ENCODE assay signal across 24 cellular contexts in the genomic region with DNA sequence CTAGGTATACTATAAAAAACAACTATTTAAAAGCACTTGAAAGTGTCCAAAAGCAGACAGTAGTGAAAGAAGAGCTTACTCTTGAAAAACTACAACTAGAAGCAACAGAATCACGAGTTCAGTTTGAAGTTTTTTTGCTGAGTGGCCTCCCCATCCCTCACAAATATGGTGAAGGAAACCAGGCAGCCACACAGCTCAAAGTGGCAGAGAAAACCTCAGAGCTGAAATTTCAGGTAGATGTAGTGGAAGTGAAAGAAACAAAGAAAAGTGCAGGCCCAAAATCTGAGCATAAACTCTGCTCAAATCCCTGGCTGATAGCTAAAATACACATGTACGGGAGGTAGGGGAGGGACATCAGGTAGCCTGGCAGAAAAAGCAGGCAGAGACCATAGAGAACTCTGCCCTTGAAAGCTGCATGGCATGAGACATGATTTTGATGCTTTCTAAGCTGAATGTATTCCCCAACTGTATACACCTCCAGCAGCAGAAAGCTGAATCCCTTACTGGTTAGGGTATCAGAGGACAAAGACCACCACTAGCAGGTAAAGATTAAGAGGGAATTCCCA. TPM values are rescaled to one million over a fixed set of nuclear protein-coding genes. Genes with fewer than 3 reads are reported as not detected.
A peak's percentile ranks its signal among the peaks of the same experiment; 100 is the strongest.
DNase-seq lines count a peak whose midpoint lies in the region; ATAC-seq and TF ChIP-seq lines count a peak whose summit lies in the region.
"Had no signal": no experiment of that assay in that cellular context is flagged by ENCODE, and none has a peak within 500 bp of the region (broad histone marks: within the 10 kb centered on the region; RNA-seq: fewer than 3 reads in every experiment).

No MANE protein-coding gene starts in this region.

- no peak for DNase-seq in activated naive CD8-positive, alpha-beta T cell treated with anti-CD3 and anti-CD28 coated beads, Interleukin-2, amount 50 U/mL, for 24 hours
- DNase-seq in activated T-helper 1 cell treated with anti-CD3 and anti-CD28 coated beads, Interleukin-12 subunit alpha, Interleukin-12 subunit beta, Interleukin-2, Interleukin-4 antibody, amounts not matched to agents 30 ng/mL and 10 ng/mL and 1 ng/mL, durations not matched to agents 14 hours and 24 hours and 36 hours (ENCODE audit: low spot score) = no peak
- DNase-seq in left ventricle myocardium superior (no peak), WTC11 (ENCODE audit: low spot score) (no peak), HAP-1 (ENCODE audit: low spot score in 2 of 2) (no peak)
- DNase-seq: activated CD4-positive, alpha-beta T cell treated with anti-CD3 and anti-CD28 coated beads for 4 hours; activated naive CD4-positive, alpha-beta T cell treated with anti-CD3 and anti-CD28 coated beads for 36 hours; CD4-positive, alpha-beta memory T cell; effector CD4-positive, alpha-beta T cell; hippocampal formation; IMR-90; NCI-H1694; NCI-H748 treated with DMSO at 0.1 percent for 48 hours; OCI-M1; ovary; right cardiac atrium; Right ventricle myocardium superior; uterus had no signal

- peak overlapping the region; percentile 28 for H3K4me3 Mint-ChIP-seq in activated naive CD8-positive, alpha-beta T cell
- no peak overlapping the region for H3K4me3 Mint-ChIP-seq in activated naive CD8-positive, alpha-beta T cell treated with anti-CD3 and anti-CD28 coated beads, Interleukin-2, amount 50 U/mL, for 24 hours
- H3K4me3 Mint-ChIP-seq in activated T-helper 1 cell treated with anti-CD3 and anti-CD28 coated beads, Interleukin-12 subunit alpha, Interleukin-12 subunit beta, Interleukin-2, Interleukin-4 antibody, amounts not matched to agents 30 ng/mL and 10 ng/mL and 1 ng/mL, durations not matched to agents 14 hours and 24 hours and 36 hours = no peak overlapping the region
- no peak overlapping the region for H3K4me3 Mint-ChIP-seq in WTC11
- H3K4me3 Mint-ChIP-seq: activated naive CD4-positive, alpha-beta T cell treated with anti-CD3 and anti-CD28 coated beads for 36 hours had no signal

- H3K9me3 ChIP-seq in neutrophil = no peaks in the 10 kb centered on the region
- H3K9me3 ChIP-seq in HAP-1 = no peaks in the 10 kb centered on the region
- H3K9me3 ChIP-seq: ovary, uterus had no signal

- no peaks in the 10 kb centered on the region for H3K27me3 ChIP-seq in neutrophil
- H3K27me3 ChIP-seq in HAP-1 (ENCODE audit: low read depth) = no peaks in the 10 kb centered on the region
- H3K27me3 ChIP-seq: ovary, uterus had no signal

- peak overlapping the region; percentile 19 for H3K27ac ChIP-seq in neutrophil
- H3K27ac ChIP-seq: ovary, uterus had no signal

- TF ChIP-seq CTCF in neutrophil (IDR thresholded peaks at IDR 0.05) (no peak), WTC11 (IDR thresholded peaks at IDR 0.05) (no peak)

- H3K36me3 ChIP-seq in neutrophil (no peaks in the 10 kb centered on the region), HAP-1 (replicated peaks) (no peaks in the 10 kb centered on the region; the same call in 1 of the 2 replicates)
- H3K36me3 ChIP-seq: ovary, uterus had no signal

- H3K4me3 ChIP-seq in neutrophil (ENCODE audit: low read depth in 1 of 2, low read length in 1 of 2) (no peak overlapping the region), HAP-1 (no peak overlapping the region)
- H3K4me3 ChIP-seq: lung, ovary, uterus had no signal

- ATAC-seq in activated naive CD8-positive, alpha-beta T cell treated with anti-CD3 and anti-CD28 coated beads, Interleukin-2, amount 50 U/mL, for 24 hours = no peak
- ATAC-seq in HG02610 (IDR thresholded peaks at IDR 0.05; ENCODE audit: unreplicated experiment) (peak; percentile 54), left ventricle myocardium superior (no peak), WTC11 (no peak)
- ATAC-seq: esophagus mucosa, right cardiac atrium had no signal

- H3K27ac Mint-ChIP-seq in activated naive CD8-positive, alpha-beta T cell = peak overlapping the region; percentile 50
- no peak overlapping the region for H3K27ac Mint-ChIP-seq in activated naive CD8-positive, alpha-beta T cell treated with anti-CD3 and anti-CD28 coated beads, Interleukin-2, amount 50 U/mL, for 24 hours
- H3K27ac Mint-ChIP-seq in activated T-helper 1 cell treated with anti-CD3 and anti-CD28 coated beads, Interleukin-12 subunit alpha, Interleukin-12 subunit beta, Interleukin-2, Interleukin-4 antibody, amounts not matched to agents 30 ng/mL and 10 ng/mL and 1 ng/mL, durations not matched to agents 14 hours and 24 hours and 36 hours = peak overlapping the region; percentile 50
- H3K27ac Mint-ChIP-seq in WTC11 = no peak overlapping the region
- H3K27ac Mint-ChIP-seq: activated naive CD4-positive, alpha-beta T cell treated with anti-CD3 and anti-CD28 coated beads for 36 hours had no signal

- in situ Hi-C loops in HAP-1 (cut with MboI; ENCODE audit: low sequenced_read_pairs) = no loop called here

- POLR2A ChIA-PET in WTC11 (lab: Charles Lee) = no interaction called here

- H3K27me3 Mint-ChIP-seq in activated naive CD8-positive, alpha-beta T cell = no peaks in the 10 kb centered on the region
- no peaks in the 10 kb centered on the region for H3K27me3 Mint-ChIP-seq in activated naive CD8-positive, alpha-beta T cell treated with anti-CD3 and anti-CD28 coated beads, Interleukin-2, amount 50 U/mL, for 24 hours
- H3K27me3 Mint-ChIP-seq in activated T-helper 1 cell treated with anti-CD3 and anti-CD28 coated beads, Interleukin-12 subunit alpha, Interleukin-12 subunit beta, Interleukin-2, Interleukin-4 antibody, amounts not matched to agents 30 ng/mL and 10 ng/mL and 1 ng/mL, durations not matched to agents 14 hours and 24 hours and 36 hours (ENCODE audit: insufficient read depth) = no peaks in the 10 kb centered on the region
- H3K27me3 Mint-ChIP-seq in WTC11 (ENCODE audit: low read depth) = no peaks in the 10 kb centered on the region
- H3K27me3 Mint-ChIP-seq: CD4-positive, alpha-beta memory T cell had no signal

- intact Hi-C loops in activated T-helper 1 cell treated with anti-CD3 and anti-CD28 coated beads, Interleukin-12 subunit alpha, Interleukin-12 subunit beta, Interleukin-2, Interleukin-4 antibody, amounts not matched to agents 30 ng/mL and 10 ng/mL and 1 ng/mL, durations not matched to agents 14 hours and 24 hours and 36 hours (cut with micrococcal nuclease) = loop anchor here (5.0 kb wide), 1 partner anchor 49 kb away; no protein-coding TSS in a partner anchor
- intact Hi-C loops in left ventricle myocardium superior (cut with micrococcal nuclease) = no loop called here

- H3K4me1 Mint-ChIP-seq in activated naive CD8-positive, alpha-beta T cell (ENCODE audit: low read depth) = peaks cover 57% of the 10 kb centered on the region
- H3K4me1 Mint-ChIP-seq in activated naive CD8-positive, alpha-beta T cell treated with anti-CD3 and anti-CD28 coated beads, Interleukin-2, amount 50 U/mL, for 24 hours = peaks cover 34% of the 10 kb centered on the region
- peaks cover 24% of the 10 kb centered on the region for H3K4me1 Mint-ChIP-seq in activated T-helper 1 cell treated with anti-CD3 and anti-CD28 coated beads, Interleukin-12 subunit alpha, Interleukin-12 subunit beta, Interleukin-2, Interleukin-4 antibody, amounts not matched to agents 30 ng/mL and 10 ng/mL and 1 ng/mL, durations not matched to agents 14 hours and 24 hours and 36 hours (ENCODE audit: low read depth)
- peaks cover 3% of the 10 kb centered on the region; the same call in 1 of the 2 replicates for H3K4me1 Mint-ChIP-seq in WTC11

- H3K4me1 ChIP-seq in neutrophil (ENCODE audit: control insufficient read depth in 1 of 2, insufficient read depth in 1 of 2, low read depth in 1 of 2, low read length in 1 of 2) (peaks cover 14 to 28% of the 10 kb centered on the region in 2 experiments), HAP-1 (peaks cover 5% of the 10 kb centered on the region)

- peaks cover 5% of the 10 kb centered on the region for H3K9me3 Mint-ChIP-seq in activated naive CD8-positive, alpha-beta T cell (ENCODE audit: low read depth)
- no peaks in the 10 kb centered on the region for H3K9me3 Mint-ChIP-seq in activated naive CD8-positive, alpha-beta T cell treated with anti-CD3 and anti-CD28 coated beads, Interleukin-2, amount 50 U/mL, for 24 hours
- H3K9me3 Mint-ChIP-seq in activated T-helper 1 cell treated with anti-CD3 and anti-CD28 coated beads, Interleukin-12 subunit alpha, Interleukin-12 subunit beta, Interleukin-2, Interleukin-4 antibody, amounts not matched to agents 30 ng/mL and 10 ng/mL and 1 ng/mL, durations not matched to agents 14 hours and 24 hours and 36 hours = no peaks in the 10 kb centered on the region
- H3K9me3 Mint-ChIP-seq in WTC11 = 0 out of 2 replicates have a peak, but pooled peaks cover 8% of the 10 kb centered on the region

- CTCF ChIA-PET in WTC11 (lab: Charles Lee) = no interaction called here

- H3K36me3 Mint-ChIP-seq in activated naive CD8-positive, alpha-beta T cell = peaks cover 13% of the 10 kb centered on the region
- H3K36me3 Mint-ChIP-seq in activated naive CD8-positive, alpha-beta T cell treated with anti-CD3 and anti-CD28 coated beads, Interleukin-2, amount 50 U/mL, for 24 hours (ENCODE audit: low read depth) = peaks cover 27% of the 10 kb centered on the region
- H3K36me3 Mint-ChIP-seq in activated T-helper 1 cell treated with anti-CD3 and anti-CD28 coated beads, Interleukin-12 subunit alpha, Interleukin-12 subunit beta, Interleukin-2, Interleukin-4 antibody, amounts not matched to agents 30 ng/mL and 10 ng/mL and 1 ng/mL, durations not matched to agents 14 hours and 24 hours and 36 hours (ENCODE audit: low read depth) = peaks cover 12% of the 10 kb centered on the region
- no peaks in the 10 kb centered on the region for H3K36me3 Mint-ChIP-seq in WTC11

TF ChIP-seq in WTC11, 78 proteins besides CTCF, POLR2A, EP300 and RAD21 (continues in another document):
- TF ChIP-seq OVOL2 (CRISPR knock-in tag; IDR thresholded peaks at IDR 0.05; ENCODE audit: borderline replicate concordance) = no peak

RNA-seq across cellular contexts. Expression of a gene that starts 12.1 kb away (rescaled TPM):
- 21.2 and 21.9 TPM in 2 replicates for total RNA-seq in activated T-helper 1 cell treated with anti-CD3 and anti-CD28 coated beads, Interleukin-12 subunit alpha, Interleukin-12 subunit beta, Interleukin-2, Interleukin-4 antibody, amounts not matched to agents 30 ng/mL and 10 ng/mL and 1 ng/mL, durations not matched to agents 14 hours and 24 hours and 36 hours
- total RNA-seq in left ventricle myocardium superior (19.2 TPM), WTC11 (2021) (18.4 to 19.4 TPM (median 18.6 TPM) in 3 replicates)

RNA-seq across cellular contexts. Expression of a gene that starts 44.9 kb away (rescaled TPM):
- total RNA-seq in activated T-helper 1 cell treated with anti-CD3 and anti-CD28 coated beads, Interleukin-12 subunit alpha, Interleukin-12 subunit beta, Interleukin-2, Interleukin-4 antibody, amounts not matched to agents 30 ng/mL and 10 ng/mL and 1 ng/mL, durations not matched to agents 14 hours and 24 hours and 36 hours = not detected in 2 replicates
- total RNA-seq in left ventricle myocardium superior (not detected), WTC11 (2021) (not detected in 3 replicates)
- total RNA-seq: activated naive CD4-positive, alpha-beta T cell treated with anti-CD3 and anti-CD28 coated beads for 36 hours; CD4-positive, alpha-beta memory T cell; esophagus mucosa; frontal cortex; IMR-90; lung; ovary; right cardiac atrium; Right ventricle myocardium superior; uterus had no signal

Comparison
In these comparisons a context has a peak if more than half of its experiments do, and no peak if none do; other contexts are left out.
1. H3K27ac Mint-ChIP-seq: peak in activated naive CD8-positive, alpha-beta T cell (single experiment) and activated T-helper 1 cell treated with anti-CD3 and anti-CD28 coated beads, Interleukin-12 subunit alpha, Interleukin-12 subunit beta, Interleukin-2, Interleukin-4 antibody, amounts not matched to agents 30 ng/mL and 10 ng/mL and 1 ng/mL, durations not matched to agents 14 hours and 24 hours and 36 hours (single experiment); none in activated naive CD8-positive, alpha-beta T cell treated with anti-CD3 and anti-CD28 coated beads, Interleukin-2, amount 50 U/mL, for 24 hours (single experiment) and WTC11 (single experiment).